Comparison of ENCODE assay signal across 13 cellular contexts in genomic region chr7:92639213-92639896, GRCh38. TPM values are rescaled to one million over a fixed set of nuclear protein-coding genes. Genes with fewer than 3 reads are reported as not detected.
DNase-seq lines count a peak whose midpoint lies in the region; ATAC-seq and TF ChIP-seq lines count a peak whose summit lies in the region.
"Had no signal": no experiment of that assay in that cellular context is flagged by ENCODE, and none has a peak within 500 bp of the region (broad histone marks: within the 10 kb centered on the region; RNA-seq: fewer than 3 reads in every experiment).

No MANE protein-coding gene starts in this region.

- no peaks in the 10 kb centered on the region for H3K36me3 ChIP-seq in hepatocyte (replicated peaks; ENCODE audit: insufficient read depth, low read depth)
- H3K36me3 ChIP-seq: gastroesophageal sphincter had no signal

- H3K27ac Mint-ChIP-seq in activated T-cell treated with anti-CD3 and anti-CD28 coated beads, Interleukin-2, amount 50 U/mL, for 24 hours, result peak overlapping the region; percentile 96
- H3K27ac Mint-ChIP-seq in activated T-helper 17 cell treated with anti-CD3 and anti-CD28 coated beads, Interleukin-2, amount 50 U/mL, for 72 hours, result peak overlapping the region; percentile 96
- H3K27ac Mint-ChIP-seq in naive thymus-derived CD8-positive, alpha-beta T cell, result peak overlapping the region in 6 of 10 donors; percentile 3 to 83 (median 23)
- no peak overlapping the region for H3K27ac Mint-ChIP-seq in WTC11

- H3K9me3 ChIP-seq in hepatocyte (ENCODE audit: low read depth), result no peaks in the 10 kb centered on the region
- H3K9me3 ChIP-seq: gastroesophageal sphincter had no signal

- H3K27me3 Mint-ChIP-seq in activated T-cell treated with anti-CD3 and anti-CD28 coated beads, Interleukin-2, amount 50 U/mL, for 24 hours, result no peaks in the 10 kb centered on the region
- H3K27me3 Mint-ChIP-seq in activated T-helper 17 cell treated with anti-CD3 and anti-CD28 coated beads, Interleukin-2, amount 50 U/mL, for 72 hours, result no peaks in the 10 kb centered on the region
- H3K27me3 Mint-ChIP-seq in naive thymus-derived CD8-positive, alpha-beta T cell, result no peaks in the 10 kb centered on the region
- no peaks in the 10 kb centered on the region; the same call in 1 of the 2 replicates for H3K27me3 Mint-ChIP-seq in WTC11 (ENCODE audit: low read depth)

- no peaks in the 10 kb centered on the region for H3K27me3 ChIP-seq in hepatocyte
- H3K27me3 ChIP-seq: gastroesophageal sphincter had no signal

- peaks cover 1% of the 10 kb centered on the region for H3K4me1 ChIP-seq in hepatocyte (ENCODE audit: insufficient read depth)

- H2AFZ ChIP-seq in hepatocyte, result no peak overlapping the region

- no peaks in the 10 kb centered on the region for H4K20me1 ChIP-seq in hepatocyte (ENCODE audit: insufficient read depth, poor library complexity, severe bottlenecking)

- TF ChIP-seq CTCF in hepatocyte (IDR thresholded peaks at IDR 0.05; ENCODE audit: poor library complexity) (no peak), WTC11 (IDR thresholded peaks at IDR 0.05) (no peak)

- 91% methylated on average over 9 of the region's 9 CpGs for whole genome bisulfite sequencing in hepatocyte (ENCODE audit: low lambda C conversion rate, missing lambda C conversion rate)

- no peaks in the 10 kb centered on the region for H3K9me2 ChIP-seq in hepatocyte (replicated peaks; ENCODE audit: insufficient read depth)

- peak; percentile 32 for ATAC-seq in activated T-helper 17 cell treated with anti-CD3 and anti-CD28 coated beads, Interleukin-2, amount 50 U/mL, for 72 hours (replicated peaks)
- ATAC-seq in naive thymus-derived CD8-positive, alpha-beta T cell, result peak; percentile 23 to 56
- ATAC-seq in WTC11, result no peak
- ATAC-seq: gastroesophageal sphincter, HCT116 had no signal

- peaks cover 79% of the 10 kb centered on the region for H3K36me3 Mint-ChIP-seq in activated T-cell treated with anti-CD3 and anti-CD28 coated beads, Interleukin-2, amount 50 U/mL, for 24 hours (ENCODE audit: low read depth)
- H3K36me3 Mint-ChIP-seq in activated T-helper 17 cell treated with anti-CD3 and anti-CD28 coated beads, Interleukin-2, amount 50 U/mL, for 72 hours (ENCODE audit: low read depth), result peaks cover 85% of the 10 kb centered on the region
- peaks cover 0 to 2% (median 0%) of the 10 kb centered on the region in 3 donors for H3K36me3 Mint-ChIP-seq in naive thymus-derived CD8-positive, alpha-beta T cell
- no peaks in the 10 kb centered on the region for H3K36me3 Mint-ChIP-seq in WTC11

- peaks cover 90% of the 10 kb centered on the region for H3K4me1 Mint-ChIP-seq in activated T-cell treated with anti-CD3 and anti-CD28 coated beads, Interleukin-2, amount 50 U/mL, for 24 hours (ENCODE audit: low read depth)
- H3K4me1 Mint-ChIP-seq in activated T-helper 17 cell treated with anti-CD3 and anti-CD28 coated beads, Interleukin-2, amount 50 U/mL, for 72 hours, result peaks cover 51% of the 10 kb centered on the region
- H3K4me1 Mint-ChIP-seq in naive thymus-derived CD8-positive, alpha-beta T cell, result peaks cover 12 to 70% (median 42%) of the 10 kb centered on the region in 4 donors
- H3K4me1 Mint-ChIP-seq in WTC11, result peaks cover 12% of the 10 kb centered on the region

- no peak overlapping the region for H3K4me2 ChIP-seq in hepatocyte

- CTCF ChIA-PET in WTC11 (lab: Charles Lee), result no interaction called here

- peak overlapping the region; percentile 51 for H3K4me3 Mint-ChIP-seq in activated T-cell treated with anti-CD3 and anti-CD28 coated beads, Interleukin-2, amount 50 U/mL, for 24 hours
- H3K4me3 Mint-ChIP-seq in activated T-helper 17 cell treated with anti-CD3 and anti-CD28 coated beads, Interleukin-2, amount 50 U/mL, for 72 hours, result peak overlapping the region; percentile 74
- peak overlapping the region in 3 of 10 donors; percentile 2 to 38 (median 12) for H3K4me3 Mint-ChIP-seq in naive thymus-derived CD8-positive, alpha-beta T cell
- H3K4me3 Mint-ChIP-seq in WTC11, result no peak overlapping the region

- H3K4me3 ChIP-seq in hepatocyte, result no peak overlapping the region
- H3K4me3 ChIP-seq: gastroesophageal sphincter had no signal

- peaks cover 36% of the 10 kb centered on the region for H3K79me2 ChIP-seq in hepatocyte

- H3K27ac ChIP-seq in hepatocyte, result no peak overlapping the region
- H3K27ac ChIP-seq: gastroesophageal sphincter had no signal

- DNase-seq in activated T-cell treated with anti-CD3 and anti-CD28 coated beads, Interleukin-2, amount 50 U/mL, for 24 hours, result no peak
- DNase-seq in activated T-cell treated with anti-CD3 and anti-CD28 coated beads, Interleukin-2, amount 50 U/mL, for 48 hours, result no peak
- DNase-seq in MV-4-11 (lab: John Stamatoyannopoulos, UW), result peak; percentile 94
- no peak for DNase-seq in naive thymus-derived CD8-positive, alpha-beta T cell
- no peak for DNase-seq in kidney glomerular epithelial cell (lab: John Stamatoyannopoulos, UW)
- no peak for DNase-seq in hepatocyte (ENCODE audit: low spot score)
- DNase-seq in WTC11 (ENCODE audit: low spot score), result no peak
- DNase-seq: mammary epithelial cell; NCI-H1694 treated with DMSO at 0.1 percent for 48 hours; stimulated activated CD8-positive, alpha-beta memory T cell treated with anti-CD3 and anti-CD28 coated beads, Interleukin-4, amount 100 ng/mL, for 48 hours had no signal

- POLR2A ChIA-PET in naive thymus-derived CD8-positive, alpha-beta T cell (lab: Charles Lee), result no interaction called here
- POLR2A ChIA-PET in WTC11 (lab: Charles Lee), result no interaction called here

- H3K9me3 Mint-ChIP-seq in activated T-cell treated with anti-CD3 and anti-CD28 coated beads, Interleukin-2, amount 50 U/mL, for 24 hours, result no peaks in the 10 kb centered on the region
- no peaks in the 10 kb centered on the region for H3K9me3 Mint-ChIP-seq in activated T-helper 17 cell treated with anti-CD3 and anti-CD28 coated beads, Interleukin-2, amount 50 U/mL, for 72 hours
- H3K9me3 Mint-ChIP-seq in naive thymus-derived CD8-positive, alpha-beta T cell, result no peaks in the 10 kb centered on the region
- H3K9me3 Mint-ChIP-seq in WTC11, result no peaks in the 10 kb centered on the region

TF ChIP-seq in WTC11, 78 proteins besides CTCF, POLR2A, EP300 and RAD21:
- no peak for TF ChIP-seq ERG (CRISPR knock-in tag; IDR thresholded peaks at IDR 0.05)

RNA-seq across cellular contexts. Expression of gene FAM133B, which starts 49.2 kb away (rescaled TPM):
- 10 to 100 TPM; 27.9 to 31.4 TPM for total RNA-seq in activated T-helper 17 cell treated with anti-CD3 and anti-CD28 coated beads, Interleukin-2, amount 50 U/mL, for 72 hours
- total RNA-seq in naive thymus-derived CD8-positive, alpha-beta T cell, result 10 to 100 TPM; 54.1 to 55.3 TPM
- 10 to 100 TPM; 17.6 to 28.2 (median 26.3) TPM for polyA plus RNA-seq in naive thymus-derived CD8-positive, alpha-beta T cell
- 24.1 and 28.2 TPM in 2 replicates for total RNA-seq in hepatocyte
- 29.8 and 38.8 TPM in 2 replicates for polyA plus RNA-seq in hepatocyte
- total RNA-seq in WTC11 (2021), result 32.2 to 34.9 TPM (median 32.5 TPM) in 3 replicates
